ENCODE assay signal across 8 cellular contexts in genomic region chr22:36253523-36254490, GRCh38. TPM values are rescaled to one million over a fixed set of nuclear protein-coding genes. Genes with fewer than 3 reads are reported as not detected.
A peak's percentile ranks its signal among the peaks of the same experiment; 100 is the strongest.
DNase-seq lines count a peak whose midpoint lies in the region; ATAC-seq and TF ChIP-seq lines count a peak whose summit lies in the region.

No MANE protein-coding gene starts in this region.

- TF ChIP-seq CTCF in gastroesophageal sphincter (IDR thresholded peaks at IDR 0.05) = no peak

- H3K27me3 ChIP-seq in gastroesophageal sphincter = no peaks in the 10 kb centered on the region

- peak; percentile 58 to 68 for DNase-seq in activated CD4-positive, alpha-beta T cell treated with anti-CD3 and anti-CD28 coated beads, Interleukin-2, amount 50 U/mL, for 4 hours
- DNase-seq in stimulated activated CD4-positive, alpha-beta T cell treated with anti-CD3 and anti-CD28 coated beads, Interleukin-1b, Interleukin-23, amount 100 ng/mL, for 48 hours = peak; percentile 46
- no peak for DNase-seq in OCI-M2 (lab: John Stamatoyannopoulos, UW; ENCODE audit: unreplicated experiment)

- H3K27ac ChIP-seq in gastroesophageal sphincter = peak overlapping the region; percentile 55 to 83 (median 81)

- no peak for TF ChIP-seq POLR2A in gastroesophageal sphincter (IDR thresholded peaks at IDR 0.05)

- no peaks in the 10 kb centered on the region for H3K9me3 ChIP-seq in gastroesophageal sphincter

- H3K4me3 ChIP-seq in gastroesophageal sphincter = peak overlapping the region; percentile 43 to 54

- peaks cover 0 to 15% of the 10 kb centered on the region in 2 donors for H3K36me3 ChIP-seq in gastroesophageal sphincter

- ATAC-seq in GM19043 (IDR thresholded peaks at IDR 0.05; ENCODE audit: low read depth, unreplicated experiment) (peak; percentile 16), gastroesophageal sphincter (peak; percentile 37), GM21529 (IDR thresholded peaks at IDR 0.05; ENCODE audit: unreplicated experiment) (no peak), HG03571 (IDR thresholded peaks at IDR 0.05; ENCODE audit: unreplicated experiment) (no peak), HG03097 (IDR thresholded peaks at IDR 0.05; ENCODE audit: low FRiP score, unreplicated experiment) (no peak)

- peaks cover 0 to 62% (median 36%) of the 10 kb centered on the region in 3 donors for H3K4me1 ChIP-seq in gastroesophageal sphincter

- 34 to 43% methylated on average over 2 to 5 of the region's 7 CpGs for WGBS in gastroesophageal sphincter (ENCODE audit: low coverage in 1 of 2), 2 donors

- TF ChIP-seq EP300 in gastroesophageal sphincter (IDR thresholded peaks at IDR 0.05) = no peak

RNA-seq across cellular contexts. Expression of gene APOL1, which starts 0.9 kb away (rescaled TPM):
- total RNA-seq in gastroesophageal sphincter = 10 to 100 TPM in 3 of 4 donors, 1 to 10 TPM in 1; 10.0 to 53.7 (median 26.0) TPM

RNA-seq across cellular contexts. Expression of gene APOL2, which starts 14.5 kb away (rescaled TPM):
- total RNA-seq in gastroesophageal sphincter = 10 to 100 TPM; 29.1 to 40.9 (median 35.0) TPM

RNA-seq across cellular contexts. Expression of gene APOL4, which starts 52.2 kb away (rescaled TPM):
- total RNA-seq in gastroesophageal sphincter = 10 to 100 TPM in 1 of 4 donors, 1 to 10 TPM in 3; 1.1 to 18.8 (median 5.4) TPM

Comparison
In these comparisons a context has a peak if more than half of its experiments do, and no peak if none do; other contexts are left out.
1. ATAC-seq: peak in GM19043 (single experiment) and gastroesophageal sphincter (single experiment); none in GM21529 (single experiment), HG03571 (single experiment) and HG03097 (single experiment).